ENCODE assay signal across 9 cellular contexts in the genomic region with DNA sequence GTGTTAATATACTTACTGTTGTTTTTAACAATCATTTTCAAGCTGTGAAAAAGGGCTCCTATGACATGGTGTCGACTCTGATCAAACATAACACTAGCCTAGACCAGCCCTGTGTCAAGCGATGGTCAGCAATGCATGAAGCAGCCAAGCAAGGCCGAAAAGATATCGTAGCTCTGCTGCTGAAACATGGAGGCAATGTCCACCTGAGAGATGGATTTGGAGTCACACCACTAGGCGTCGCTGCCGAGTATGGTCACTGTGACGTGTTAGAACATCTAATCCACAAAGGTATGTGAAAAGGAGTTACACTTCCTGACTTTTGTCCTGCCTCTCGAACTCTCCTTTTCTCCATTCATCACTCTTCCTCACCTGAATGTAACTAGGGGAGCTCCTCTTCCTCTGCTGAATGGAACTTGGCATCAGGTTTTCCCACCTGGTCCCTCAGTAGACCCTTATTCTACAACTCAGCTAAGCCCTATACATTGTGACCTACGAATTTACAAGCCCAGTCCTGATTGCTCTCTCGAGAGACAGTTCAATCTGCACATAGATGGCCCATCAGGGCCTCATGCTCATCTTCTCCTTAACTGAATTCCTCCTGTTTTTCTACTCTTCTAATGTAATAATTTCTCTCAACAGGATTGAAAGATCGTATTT. TPM values are rescaled to one million over a fixed set of nuclear protein-coding genes. Genes with fewer than 3 reads are reported as not detected.
DNase-seq lines count a peak whose midpoint lies in the region; ATAC-seq lines count a peak whose summit lies in the region.
"Had no signal": no experiment of that assay in that cellular context is flagged by ENCODE, and none has a peak within 500 bp of the region (broad histone marks: within the 10 kb centered on the region; RNA-seq: fewer than 3 reads in every experiment).

No MANE protein-coding gene starts in this region.

- ATAC-seq in Right ventricle myocardium inferior: no peak
- peak; percentile 96 for ATAC-seq in HG02973 (IDR thresholded peaks at IDR 0.05; ENCODE audit: unreplicated experiment)

- intact Hi-C loops in Right ventricle myocardium inferior (cut with DNase I) (no loop called here), cardiac septum (cut with DNase I) (no loop called here)

- DNase-seq in Right ventricle myocardium inferior (ENCODE audit: missing footprints) (peak; percentile 73), cardiac septum (ENCODE audit: low spot score) (no peak), OCI-M1 (lab: John Stamatoyannopoulos, UW) (peak; percentile 77), inferior parietal cortex (ENCODE audit: extremely low spot score) (peak; percentile 17), OCI-M2 (lab: John Stamatoyannopoulos, UW; ENCODE audit: unreplicated experiment) (no peak)
- peak; percentile 19 for DNase-seq in activated gamma-delta T cell treated with anti-CD3 and anti-CD28 coated beads, Interleukin-2, amount 50 U/mL, for 16 hours (ENCODE audit: low read depth)
- peak; percentile 19 to 36 for DNase-seq in stimulated activated CD8-positive, alpha-beta memory T cell treated with anti-CD3 and anti-CD28 coated beads, Interleukin-15, amount 100 ng/mL, for 48 hours (ENCODE audit: low read depth in 2 of 2)

RNA-seq across cellular contexts. Expression of a gene that starts 23.0 kb away (rescaled TPM):
- total RNA-seq in Right ventricle myocardium inferior (77.3 TPM), cardiac septum (20.0 TPM)
- total RNA-seq: mononuclear cell had no signal

RNA-seq across cellular contexts. Expression of a gene that starts 31.0 kb away (rescaled TPM):
- total RNA-seq in Right ventricle myocardium inferior (492 TPM), cardiac septum (1,161 TPM)
- total RNA-seq: mononuclear cell had no signal

Comparison
In these comparisons a context has a peak if more than half of its experiments do, and no peak if none do; other contexts are left out.
1. DNase-seq: peak in Right ventricle myocardium inferior (single experiment), OCI-M1 (single experiment), activated gamma-delta T cell treated with anti-CD3 and anti-CD28 coated beads, Interleukin-2, amount 50 U/mL, for 16 hours (single experiment), inferior parietal cortex (single experiment) and stimulated activated CD8-positive, alpha-beta memory T cell treated with anti-CD3 and anti-CD28 coated beads, Interleukin-15, amount 100 ng/mL, for 48 hours (2 of 2); none in cardiac septum (single experiment) and OCI-M2 (single experiment).